Comparison of ENCODE assay signal across 8 cellular contexts in the genomic region with DNA sequence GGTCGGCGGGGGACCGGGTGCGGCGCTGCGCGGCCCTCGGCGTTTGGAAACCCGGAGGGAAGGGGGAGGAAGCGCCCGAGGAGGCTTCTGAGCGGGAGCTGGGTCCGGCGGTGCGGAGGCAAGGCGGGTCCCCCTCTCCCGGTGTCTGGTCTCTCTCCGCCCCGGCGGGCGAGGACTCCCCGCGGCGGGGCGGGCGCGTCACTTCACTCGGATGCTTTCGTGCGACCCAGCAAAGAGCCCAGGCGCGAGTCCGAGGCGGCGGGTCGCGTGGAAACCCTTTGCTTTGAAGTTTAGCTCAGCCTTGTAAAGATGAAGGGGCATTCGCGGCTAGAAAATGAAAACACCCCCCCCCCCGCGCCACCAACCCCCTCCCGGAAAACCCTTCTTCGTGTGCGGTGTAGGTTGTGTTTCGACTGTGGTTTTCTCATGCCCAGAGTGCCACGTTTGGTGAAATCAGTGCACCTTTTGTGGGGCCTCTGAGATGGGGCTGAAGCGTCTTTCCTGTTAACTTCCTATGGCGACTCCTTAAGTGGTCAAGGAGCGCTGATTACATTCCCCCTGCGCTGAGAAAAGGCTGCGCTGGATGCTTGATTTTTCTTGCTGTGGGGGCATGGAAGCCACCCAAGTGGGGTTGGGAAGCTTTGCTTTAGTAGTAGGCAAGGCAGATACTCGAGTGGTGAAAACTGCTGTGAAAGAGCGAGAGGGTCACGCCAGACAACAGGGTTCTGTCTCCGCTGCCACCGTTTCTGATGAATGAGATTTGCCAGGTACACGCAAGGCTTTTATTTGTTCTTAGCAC. TPM values are rescaled to one million over a fixed set of nuclear protein-coding genes. Genes with fewer than 3 reads are reported as not detected.
DNase-seq lines count a peak whose midpoint lies in the region; ATAC-seq, FAIRE-seq and TF ChIP-seq lines count a peak whose summit lies in the region.

No MANE protein-coding gene starts in this region.

- peaks cover 7% of the 10 kb centered on the region for H3K9me3 Mint-ChIP-seq in nephron progenitor cell

- intact Hi-C loops in uterus (cut with DNase I; ENCODE audit: low total_unique reads) = no loop called here

- peak; percentile 21 for ATAC-seq in GM18511 (IDR thresholded peaks at IDR 0.05; ENCODE audit: unreplicated experiment)

- H3K36me3 Mint-ChIP-seq in nephron progenitor cell (ENCODE audit: low read depth) = peaks cover 11% of the 10 kb centered on the region

- H3K9me3 ChIP-seq in MG63 (no peaks in the 10 kb centered on the region), uterus (no peaks in the 10 kb centered on the region)

- TF ChIP-seq POLR2A in uterus (IDR thresholded peaks at IDR 0.05) = no peak

- peak overlapping the region; percentile 68 for H3K4me3 ChIP-seq in AG04449 (ENCODE audit: low read depth, low read length)
- peak overlapping the region; percentile 76 for H3K4me3 ChIP-seq in MG63
- H3K4me3 ChIP-seq in uterus = peak overlapping the region; percentile 78

- POLR2A ChIA-PET in AG04449 (lab: Yijun Ruan, JAX) = interaction anchor here (0.5 to 1.2 kb wide), 3 partner anchors 80 to 153 kb away, joined by 3 read pairs; no protein-coding TSS in a partner anchor

- DNase-seq in AG04449 (ENCODE audit: low read depth, low spot score) (no peak), MG63 (no peak), frontal cortex (ENCODE audit: low spot score in 2 of 2) (peak; percentile 36 to 49), nephron progenitor cell (peak; percentile 71), uterus (peak; percentile 15 to 20), KG1 (lab: John Stamatoyannopoulos, UW) (no peak)
- DNase-seq in activated T-cell treated with anti-CD3 and anti-CD28 coated beads, Interleukin-2, amount 50 U/mL, for 48 hours = peak; percentile 59 to 63

- H3K27me3 ChIP-seq in MG63 (no peaks in the 10 kb centered on the region), uterus (no peaks in the 10 kb centered on the region)

- TF ChIP-seq CTCF in AG04449 (IDR thresholded peaks at IDR 0.05; ENCODE audit: insufficient read depth, low read length, missing control alignments) = no peak
- no peak for TF ChIP-seq CTCF in nephron progenitor cell (IDR thresholded peaks at IDR 0.05)
- TF ChIP-seq CTCF in uterus (IDR thresholded peaks at IDR 0.05) = no peak

- peak overlapping the region; percentile 91 for H3K4me3 Mint-ChIP-seq in nephron progenitor cell

- H3K36me3 ChIP-seq in MG63 (no peaks in the 10 kb centered on the region), uterus (no peaks in the 10 kb centered on the region)

- H3K27ac ChIP-seq in uterus = peak overlapping the region; percentile 92 to 97

- CTCF ChIA-PET in AG04449 (lab: Yijun Ruan, JAX) = interaction anchor here (0.7 to 2.6 kb wide), 12 partner anchors 7 to 293 kb away, joined by 3 to 19 read pairs (median 6); no protein-coding TSS in a partner anchor

- H3K27me3 Mint-ChIP-seq in nephron progenitor cell (ENCODE audit: low read depth, poor library complexity) = no peaks in the 10 kb centered on the region

- H3K4me1 Mint-ChIP-seq in nephron progenitor cell = peaks cover 49% of the 10 kb centered on the region

- H3K27ac Mint-ChIP-seq in nephron progenitor cell = peak overlapping the region; percentile 96

- H3K4me1 ChIP-seq in uterus = peaks cover 0 to 5% of the 10 kb centered on the region in 2 donors

- FAIRE-seq in frontal cortex (lab: Jason Lieb, UNC) = no peak

RNA-seq across cellular contexts. Expression of gene GNAI1, which starts 0.9 kb away (rescaled TPM):
- 8.8 and 13.8 TPM in 2 replicates for total RNA-seq in MG63 (2014; rRNA removed; shearing (Covaris generic); ENCODE audit: low replicate concordance)
- total RNA-seq in frontal cortex = 152 TPM
- total RNA-seq in uterus = 10 to 100 TPM; 17.2 to 74.0 (median 38.2) TPM

Comparison
In these comparisons a context has a peak if more than half of its experiments do, and no peak if none do; other contexts are left out.
1. DNase-seq: peak in activated T-cell treated with anti-CD3 and anti-CD28 coated beads, Interleukin-2, amount 50 U/mL, for 48 hours (2 of 2), frontal cortex (2 of 2), nephron progenitor cell (single experiment) and uterus (2 of 2); none in AG04449 (single experiment), MG63 (single experiment) and KG1 (single experiment).
2. Peak in every context shown above with its lines, with median percentiles within 50 percentile points of each other: H3K4me3 ChIP-seq.